ENCODE assay signal across 19 cellular contexts in genomic region chr16:76175718-76176117, GRCh38.
A peak's percentile ranks its signal among the peaks of the same experiment; 100 is the strongest.
DNase-seq lines count a peak whose midpoint lies in the region; ATAC-seq and TF ChIP-seq lines count a peak whose summit lies in the region.
"Had no signal": no experiment of that assay in that cellular context is flagged by ENCODE, and none has a peak within 500 bp of the region (broad histone marks: within the 10 kb centered on the region; RNA-seq: fewer than 3 reads in every experiment).

No MANE protein-coding gene starts in this region.

- H3K36me3 Mint-ChIP-seq in glutamatergic neuron (ENCODE audit: unreplicated experiment): no peaks in the 10 kb centered on the region
- H3K36me3 Mint-ChIP-seq: CD8-positive, alpha-beta memory T cell had no signal

- no peaks in the 10 kb centered on the region for H3K9me3 Mint-ChIP-seq in glutamatergic neuron (ENCODE audit: unreplicated experiment)

- no peak overlapping the region for H3K18ac ChIP-seq in mesendoderm (ENCODE audit: low read length)

- no peak overlapping the region for H3K23ac ChIP-seq in mesendoderm (ENCODE audit: low read length)

- no peaks in the 10 kb centered on the region for H3K4me1 Mint-ChIP-seq in glutamatergic neuron (ENCODE audit: low read depth, unreplicated experiment)
- H3K4me1 Mint-ChIP-seq: CD8-positive, alpha-beta memory T cell had no signal

- no peak overlapping the region for H3K27ac ChIP-seq in mesendoderm (ENCODE audit: low read depth, low read length)
- H3K27ac ChIP-seq: BLaER1, RWPE1, SJCRH30 had no signal

- H3K4me3 Mint-ChIP-seq in glutamatergic neuron (ENCODE audit: unreplicated experiment): no peak overlapping the region

- no peaks in the 10 kb centered on the region for H3K27me3 Mint-ChIP-seq in glutamatergic neuron (ENCODE audit: unreplicated experiment)
- H3K27me3 Mint-ChIP-seq: CD8-positive, alpha-beta memory T cell had no signal

- H2AK5ac ChIP-seq in mesendoderm (ENCODE audit: low read length): no peak overlapping the region

- H3K27ac Mint-ChIP-seq in glutamatergic neuron (ENCODE audit: unreplicated experiment): no peak overlapping the region
- H3K27ac Mint-ChIP-seq: CD8-positive, alpha-beta memory T cell had no signal

- no peak overlapping the region for H2BK15ac ChIP-seq in mesendoderm (replicated peaks; ENCODE audit: low read depth)

- H4K5ac ChIP-seq in mesendoderm (ENCODE audit: low read length): no peak overlapping the region

- peak; percentile 60 for ATAC-seq in GM18907 (IDR thresholded peaks at IDR 0.05; ENCODE audit: unreplicated experiment)
- ATAC-seq in HG02642 (IDR thresholded peaks at IDR 0.05; ENCODE audit: poor library complexity, unreplicated experiment): peak; percentile 26
- peak; percentile 42 for ATAC-seq in HG03354 (IDR thresholded peaks at IDR 0.05; ENCODE audit: poor library complexity, severe bottlenecking, unreplicated experiment)

- no peak for DNase-seq in NCI-H446 (lab: John Stamatoyannopoulos, UW)
- DNase-seq in mesendoderm: no peak
- no peak for DNase-seq in glutamatergic neuron
- DNase-seq in foreskin fibroblast: no peak
- DNase-seq: CD8-positive, alpha-beta memory T cell; DND-41; GDM1; HCEC 1CT; NCI-H1417 treated with DMSO at 0.1 percent for 48 hours; NCI-H2029; NCI-H2171 treated with DMSO at 0.1 percent for 48 hours; NCI-H524; NK-92 treated with Interleukin-12 subunit alpha and Interleukin-12 subunit beta, amount 100 ng/mL, for 24 hours; SJCRH30 had no signal

- no peak overlapping the region for H2BK5ac ChIP-seq in mesendoderm (ENCODE audit: low read length)

- TF ChIP-seq CTCF in glutamatergic neuron (IDR thresholded peaks at IDR 0.05; ENCODE audit: partially characterized antibody, unreplicated experiment): no peak
- no peak for TF ChIP-seq CTCF in foreskin fibroblast (IDR thresholded peaks at IDR 0.05; ENCODE audit: low read depth, low read length)

- no peak overlapping the region for H4K8ac ChIP-seq in mesendoderm (ENCODE audit: low read depth, low read length)

- no peaks in the 10 kb centered on the region for H3K36me3 ChIP-seq in mesendoderm (ENCODE audit: control insufficient read depth, insufficient read depth, low read length)
- H3K36me3 ChIP-seq: BLaER1, SJCRH30 had no signal

- H3K4me1 ChIP-seq in mesendoderm (ENCODE audit: control insufficient read depth, low read depth, low read length): no peaks in the 10 kb centered on the region
- H3K4me1 ChIP-seq: BLaER1, SJCRH30 had no signal

- no peaks in the 10 kb centered on the region for H3K79me1 ChIP-seq in mesendoderm (ENCODE audit: low read length)

- H3K56ac ChIP-seq in mesendoderm (ENCODE audit: low read length): no peak overlapping the region

- H3K4me2 ChIP-seq in mesendoderm (ENCODE audit: low read length): no peak overlapping the region
- H3K4me2 ChIP-seq: BLaER1 had no signal

- no peak overlapping the region for H3K4me3 ChIP-seq in mesendoderm (ENCODE audit: low read length)
- no peak overlapping the region for H3K4me3 ChIP-seq in foreskin fibroblast (ENCODE audit: low read depth in 1 of 2, low read length in 2 of 2)
- H3K4me3 ChIP-seq: BLaER1, SJCRH30 had no signal

- H3K79me2 ChIP-seq in mesendoderm (ENCODE audit: control insufficient read depth, insufficient read depth, low read length): no peaks in the 10 kb centered on the region

- H2BK120ac ChIP-seq in mesendoderm (ENCODE audit: low read depth, low read length): no peak overlapping the region

- no peak overlapping the region for H3K9ac ChIP-seq in mesendoderm (ENCODE audit: low read length)
- H3K9ac ChIP-seq: BLaER1 had no signal

- WGBS in mesendoderm (ENCODE audit: extremely low coverage, insufficient coverage, low lambda C conversion rate): no CpG with 5 or more reads among the region's 3 CpGs

- H3K4ac ChIP-seq in mesendoderm (ENCODE audit: low read depth, low read length): no peak overlapping the region

- H3K27me3 ChIP-seq in mesendoderm (ENCODE audit: insufficient read depth, low read length, poor library complexity): no peaks in the 10 kb centered on the region
- H3K27me3 ChIP-seq: BLaER1, SJCRH30 had no signal
